1 cellular context compared by ENCODE assay signal in genomic region chr5:51382759-51383493, GRCh38.
TF ChIP-seq lines count a peak whose summit lies in the region.

TSS of gene ISL1 (plus strand) at chr5:51383448. CDS start at chr5:51383672, 224 bp downstream.

TF ChIP-seq in liver, 16 proteins besides CTCF, POLR2A, EP300 and RAD21 (continued from another document):
- no peak for TF ChIP-seq REST (IDR thresholded peaks at IDR 0.05)
- no peak for TF ChIP-seq MAX (IDR thresholded peaks at IDR 0.05)
- no peak for TF ChIP-seq YY1 (IDR thresholded peaks at IDR 0.05)
- no peak for TF ChIP-seq HNF4A (conservative IDR thresholded peaks at IDR 0.05)
- no peak for TF ChIP-seq NR2F2 (IDR thresholded peaks at IDR 0.05)
- TF ChIP-seq RXRA (IDR thresholded peaks at IDR 0.05), result no peak
TF ChIP-seq in liver: peak in this region for 0.
